1 cellular context compared by ENCODE assay signal in the genomic region with DNA sequence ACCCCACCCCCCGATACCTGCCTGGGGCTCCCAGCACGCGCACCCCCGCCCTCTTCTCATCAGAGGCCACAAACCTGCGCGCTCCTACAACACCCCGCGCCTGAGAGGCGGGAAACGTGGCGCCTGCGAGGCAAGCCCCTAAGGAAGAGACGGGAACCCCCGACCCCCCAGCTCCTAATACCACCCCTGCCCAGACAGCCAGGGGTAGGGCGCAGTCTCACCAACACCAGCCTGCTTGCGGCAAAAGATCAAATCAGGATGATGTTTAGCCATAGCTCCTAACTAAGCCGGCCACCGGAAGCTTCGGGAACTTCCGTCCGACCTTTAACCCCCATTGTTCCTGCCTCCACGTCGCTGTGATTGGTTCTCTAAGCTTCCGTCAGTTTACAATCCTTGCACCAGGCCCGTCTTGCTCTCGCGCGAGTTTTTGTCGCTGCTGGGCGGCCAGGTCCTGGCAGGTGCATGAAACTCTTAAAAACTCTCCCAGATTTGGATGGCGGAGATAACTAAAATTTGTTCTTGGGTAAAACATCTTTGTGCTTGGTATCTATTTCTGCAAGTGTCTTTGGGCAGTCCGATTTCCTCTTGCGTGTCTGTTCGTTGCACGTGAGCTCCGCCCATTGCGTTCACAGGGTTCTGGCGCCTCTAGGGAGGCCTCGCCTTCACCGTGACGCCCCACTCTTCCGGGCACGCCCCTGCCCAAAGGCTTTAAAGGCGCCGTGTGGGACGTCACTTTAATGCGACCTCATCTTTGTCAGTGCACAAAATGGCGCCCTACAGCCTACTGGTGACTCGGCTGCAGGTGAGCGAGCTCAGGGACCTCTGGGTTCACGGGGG.
TF ChIP-seq lines count a peak whose summit lies in the region.

A gene (plus strand): TSS at position 737 of the 837 bp plus-strand sequence. CDS start 30 bp downstream, at position 767.
A gene with protein sequence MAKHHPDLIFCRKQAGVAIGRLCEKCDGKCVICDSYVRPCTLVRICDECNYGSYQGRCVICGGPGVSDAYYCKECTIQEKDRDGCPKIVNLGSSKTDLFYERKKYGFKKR (minus strand): TSS at position 312 of the 837 bp plus-strand sequence. CDS start 39 bp downstream, at position 273.

TF ChIP-seq in HepG2, 621 proteins besides CTCF, POLR2A, EP300 and RAD21 (continued from another document and continues in another):
- TF ChIP-seq, protein P1, sequence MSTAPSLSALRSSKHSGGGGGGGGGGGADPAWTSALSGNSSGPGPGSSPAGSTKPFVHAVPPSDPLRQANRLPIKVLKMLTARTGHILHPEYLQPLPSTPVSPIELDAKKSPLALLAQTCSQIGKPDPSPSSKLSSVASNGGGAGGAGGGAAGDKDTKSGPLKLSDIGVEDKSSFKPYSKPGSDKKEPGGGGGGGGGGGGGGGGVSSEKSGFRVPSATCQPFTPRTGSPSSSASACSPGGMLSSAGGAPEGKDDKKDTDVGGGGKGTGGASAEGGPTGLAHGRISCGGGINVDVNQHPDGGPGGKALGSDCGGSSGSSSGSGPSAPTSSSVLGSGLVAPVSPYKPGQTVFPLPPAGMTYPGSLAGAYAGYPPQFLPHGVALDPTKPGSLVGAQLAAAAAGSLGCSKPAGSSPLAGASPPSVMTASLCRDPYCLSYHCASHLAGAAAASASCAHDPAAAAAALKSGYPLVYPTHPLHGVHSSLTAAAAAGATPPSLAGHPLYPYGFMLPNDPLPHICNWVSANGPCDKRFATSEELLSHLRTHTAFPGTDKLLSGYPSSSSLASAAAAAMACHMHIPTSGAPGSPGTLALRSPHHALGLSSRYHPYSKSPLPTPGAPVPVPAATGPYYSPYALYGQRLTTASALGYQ (CRISPR knock-in tag; IDR thresholded peaks at IDR 0.05): peak; percentile 65; the same call in 1 of the 2 replicates
- 0 out of 2 replicates have a peak, but pooled peaks have one; percentile 13 for TF ChIP-seq SMAD9 (CRISPR knock-in tag; IDR thresholded peaks at IDR 0.05)
- TF ChIP-seq HNRNPH1 (optimal IDR thresholded peaks at IDR 0.05; ENCODE audit: low read depth, low read length): no peak
- TF ChIP-seq SALL1 (CRISPR knock-in tag; IDR thresholded peaks at IDR 0.05): peak; percentile 78
- TF ChIP-seq KDM5A (IDR thresholded peaks at IDR 0.05; ENCODE audit: borderline replicate concordance, low read length): peak; percentile 99
- TF ChIP-seq, protein P2, sequence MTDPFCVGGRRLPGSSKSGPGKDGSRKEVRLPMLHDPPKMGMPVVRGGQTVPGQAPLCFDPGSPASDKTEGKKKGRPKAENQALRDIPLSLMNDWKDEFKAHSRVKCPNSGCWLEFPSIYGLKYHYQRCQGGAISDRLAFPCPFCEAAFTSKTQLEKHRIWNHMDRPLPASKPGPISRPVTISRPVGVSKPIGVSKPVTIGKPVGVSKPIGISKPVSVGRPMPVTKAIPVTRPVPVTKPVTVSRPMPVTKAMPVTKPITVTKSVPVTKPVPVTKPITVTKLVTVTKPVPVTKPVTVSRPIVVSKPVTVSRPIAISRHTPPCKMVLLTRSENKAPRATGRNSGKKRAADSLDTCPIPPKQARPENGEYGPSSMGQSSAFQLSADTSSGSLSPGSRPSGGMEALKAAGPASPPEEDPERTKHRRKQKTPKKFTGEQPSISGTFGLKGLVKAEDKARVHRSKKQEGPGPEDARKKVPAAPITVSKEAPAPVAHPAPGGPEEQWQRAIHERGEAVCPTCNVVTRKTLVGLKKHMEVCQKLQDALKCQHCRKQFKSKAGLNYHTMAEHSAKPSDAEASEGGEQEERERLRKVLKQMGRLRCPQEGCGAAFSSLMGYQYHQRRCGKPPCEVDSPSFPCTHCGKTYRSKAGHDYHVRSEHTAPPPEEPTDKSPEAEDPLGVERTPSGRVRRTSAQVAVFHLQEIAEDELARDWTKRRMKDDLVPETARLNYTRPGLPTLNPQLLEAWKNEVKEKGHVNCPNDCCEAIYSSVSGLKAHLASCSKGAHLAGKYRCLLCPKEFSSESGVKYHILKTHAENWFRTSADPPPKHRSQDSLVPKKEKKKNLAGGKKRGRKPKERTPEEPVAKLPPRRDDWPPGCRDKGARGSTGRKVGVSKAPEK (CRISPR knock-in tag; IDR thresholded peaks at IDR 0.05; ENCODE audit: borderline replicate concordance): 0 out of 2 replicates have a peak, but pooled peaks have one; percentile 51
- peak; percentile 74 for TF ChIP-seq ETV5 (CRISPR knock-in tag; IDR thresholded peaks at IDR 0.05; ENCODE audit: borderline replicate concordance)
- TF ChIP-seq, protein P3, sequence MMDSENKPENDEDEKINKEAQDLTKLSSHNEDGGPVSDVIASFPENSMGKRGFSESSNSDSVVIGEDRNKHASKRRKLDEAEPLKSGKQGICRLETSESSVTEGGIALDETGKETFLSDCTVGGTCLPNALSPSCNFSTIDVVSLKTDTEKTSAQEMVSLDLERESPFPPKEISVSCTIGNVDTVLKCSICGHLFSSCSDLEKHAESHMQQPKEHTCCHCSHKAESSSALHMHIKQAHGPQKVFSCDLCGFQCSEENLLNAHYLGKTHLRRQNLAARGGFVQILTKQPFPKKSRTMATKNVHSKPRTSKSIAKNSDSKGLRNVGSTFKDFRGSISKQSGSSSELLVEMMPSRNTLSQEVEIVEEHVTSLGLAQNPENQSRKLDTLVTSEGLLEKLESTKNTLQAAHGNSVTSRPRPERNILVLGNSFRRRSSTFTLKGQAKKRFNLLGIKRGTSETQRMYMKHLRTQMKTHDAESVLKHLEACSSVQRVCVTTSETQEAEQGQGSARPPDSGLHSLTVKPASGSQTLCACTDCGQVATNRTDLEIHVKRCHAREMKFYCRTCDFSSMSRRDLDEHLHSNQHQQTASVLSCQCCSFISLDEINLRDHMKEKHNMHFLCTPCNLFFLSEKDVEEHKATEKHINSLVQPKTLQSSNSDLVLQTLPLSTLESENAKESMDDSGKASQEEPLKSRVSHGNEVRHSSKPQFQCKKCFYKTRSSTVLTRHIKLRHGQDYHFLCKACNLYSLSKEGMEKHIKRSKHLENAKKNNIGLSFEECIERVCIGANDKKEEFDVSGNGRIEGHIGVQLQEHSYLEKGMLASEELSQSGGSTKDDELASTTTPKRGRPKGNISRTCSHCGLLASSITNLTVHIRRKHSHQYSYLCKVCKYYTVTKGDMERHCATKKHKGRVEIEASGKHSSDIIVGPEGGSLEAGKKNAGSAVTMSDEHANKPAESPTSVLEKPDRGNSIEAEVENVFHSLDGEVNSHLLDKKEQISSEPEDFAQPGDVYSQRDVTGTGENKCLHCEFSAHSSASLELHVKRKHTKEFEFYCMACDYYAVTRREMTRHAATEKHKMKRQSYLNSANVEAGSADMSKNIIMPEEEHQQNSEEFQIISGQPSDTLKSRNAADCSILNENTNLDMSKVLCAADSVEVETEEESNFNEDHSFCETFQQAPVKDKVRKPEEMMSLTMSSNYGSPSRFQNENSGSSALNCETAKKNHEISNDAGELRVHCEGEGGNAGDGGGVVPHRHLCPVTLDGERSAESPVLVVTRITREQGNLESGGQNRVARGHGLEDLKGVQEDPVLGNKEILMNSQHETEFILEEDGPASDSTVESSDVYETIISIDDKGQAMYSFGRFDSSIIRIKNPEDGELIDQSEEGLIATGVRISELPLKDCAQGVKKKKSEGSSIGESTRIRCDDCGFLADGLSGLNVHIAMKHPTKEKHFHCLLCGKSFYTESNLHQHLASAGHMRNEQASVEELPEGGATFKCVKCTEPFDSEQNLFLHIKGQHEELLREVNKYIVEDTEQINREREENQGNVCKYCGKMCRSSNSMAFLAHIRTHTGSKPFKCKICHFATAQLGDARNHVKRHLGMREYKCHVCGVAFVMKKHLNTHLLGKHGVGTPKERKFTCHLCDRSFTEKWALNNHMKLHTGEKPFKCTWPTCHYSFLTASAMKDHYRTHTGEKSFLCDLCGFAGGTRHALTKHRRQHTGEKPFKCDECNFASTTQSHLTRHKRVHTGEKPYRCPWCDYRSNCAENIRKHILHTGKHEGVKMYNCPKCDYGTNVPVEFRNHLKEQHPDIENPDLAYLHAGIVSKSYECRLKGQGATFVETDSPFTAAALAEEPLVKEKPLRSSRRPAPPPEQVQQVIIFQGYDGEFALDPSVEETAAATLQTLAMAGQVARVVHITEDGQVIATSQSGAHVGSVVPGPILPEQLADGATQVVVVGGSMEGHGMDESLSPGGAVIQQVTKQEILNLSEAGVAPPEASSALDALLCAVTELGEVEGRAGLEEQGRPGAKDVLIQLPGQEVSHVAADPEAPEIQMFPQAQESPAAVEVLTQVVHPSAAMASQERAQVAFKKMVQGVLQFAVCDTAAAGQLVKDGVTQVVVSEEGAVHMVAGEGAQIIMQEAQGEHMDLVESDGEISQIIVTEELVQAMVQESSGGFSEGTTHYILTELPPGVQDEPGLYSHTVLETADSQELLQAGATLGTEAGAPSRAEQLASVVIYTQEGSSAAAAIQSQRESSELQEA (CRISPR knock-in tag; IDR thresholded peaks at IDR 0.05; ENCODE audit: not compliant biosample characterization): peak; percentile 72
- TF ChIP-seq, protein P4, sequence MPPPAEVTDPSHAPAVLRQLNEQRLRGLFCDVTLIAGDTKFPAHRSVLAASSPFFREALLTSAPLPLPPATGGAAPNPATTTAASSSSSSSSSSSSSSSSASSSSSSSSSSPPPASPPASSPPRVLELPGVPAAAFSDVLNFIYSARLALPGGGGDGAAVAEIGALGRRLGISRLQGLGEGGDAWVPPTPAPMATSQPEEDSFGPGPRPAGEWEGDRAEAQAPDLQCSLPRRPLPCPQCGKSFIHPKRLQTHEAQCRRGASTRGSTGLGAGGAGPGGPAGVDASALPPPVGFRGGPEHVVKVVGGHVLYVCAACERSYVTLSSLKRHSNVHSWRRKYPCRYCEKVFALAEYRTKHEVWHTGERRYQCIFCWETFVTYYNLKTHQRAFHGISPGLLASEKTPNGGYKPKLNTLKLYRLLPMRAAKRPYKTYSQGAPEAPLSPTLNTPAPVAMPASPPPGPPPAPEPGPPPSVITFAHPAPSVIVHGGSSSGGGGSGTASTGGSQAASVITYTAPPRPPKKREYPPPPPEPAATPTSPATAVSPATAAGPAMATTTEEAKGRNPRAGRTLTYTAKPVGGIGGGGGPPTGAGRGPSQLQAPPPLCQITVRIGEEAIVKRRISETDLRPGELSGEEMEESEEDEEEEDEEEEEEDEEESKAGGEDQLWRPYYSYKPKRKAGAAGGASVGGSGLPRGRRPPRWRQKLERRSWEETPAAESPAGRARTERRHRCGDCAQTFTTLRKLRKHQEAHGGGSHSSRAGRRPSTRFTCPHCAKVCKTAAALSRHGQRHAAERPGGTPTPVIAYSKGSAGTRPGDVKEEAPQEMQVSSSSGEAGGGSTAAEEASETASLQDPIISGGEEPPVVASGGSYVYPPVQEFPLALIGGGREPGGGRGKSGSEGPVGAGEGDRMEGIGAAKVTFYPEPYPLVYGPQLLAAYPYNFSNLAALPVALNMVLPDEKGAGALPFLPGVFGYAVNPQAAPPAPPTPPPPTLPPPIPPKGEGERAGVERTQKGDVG (CRISPR knock-in tag; IDR thresholded peaks at IDR 0.05; ENCODE audit: borderline replicate concordance): 0 out of 2 replicates have a peak, but pooled peaks have one; percentile 48
- TF ChIP-seq, protein P5, sequence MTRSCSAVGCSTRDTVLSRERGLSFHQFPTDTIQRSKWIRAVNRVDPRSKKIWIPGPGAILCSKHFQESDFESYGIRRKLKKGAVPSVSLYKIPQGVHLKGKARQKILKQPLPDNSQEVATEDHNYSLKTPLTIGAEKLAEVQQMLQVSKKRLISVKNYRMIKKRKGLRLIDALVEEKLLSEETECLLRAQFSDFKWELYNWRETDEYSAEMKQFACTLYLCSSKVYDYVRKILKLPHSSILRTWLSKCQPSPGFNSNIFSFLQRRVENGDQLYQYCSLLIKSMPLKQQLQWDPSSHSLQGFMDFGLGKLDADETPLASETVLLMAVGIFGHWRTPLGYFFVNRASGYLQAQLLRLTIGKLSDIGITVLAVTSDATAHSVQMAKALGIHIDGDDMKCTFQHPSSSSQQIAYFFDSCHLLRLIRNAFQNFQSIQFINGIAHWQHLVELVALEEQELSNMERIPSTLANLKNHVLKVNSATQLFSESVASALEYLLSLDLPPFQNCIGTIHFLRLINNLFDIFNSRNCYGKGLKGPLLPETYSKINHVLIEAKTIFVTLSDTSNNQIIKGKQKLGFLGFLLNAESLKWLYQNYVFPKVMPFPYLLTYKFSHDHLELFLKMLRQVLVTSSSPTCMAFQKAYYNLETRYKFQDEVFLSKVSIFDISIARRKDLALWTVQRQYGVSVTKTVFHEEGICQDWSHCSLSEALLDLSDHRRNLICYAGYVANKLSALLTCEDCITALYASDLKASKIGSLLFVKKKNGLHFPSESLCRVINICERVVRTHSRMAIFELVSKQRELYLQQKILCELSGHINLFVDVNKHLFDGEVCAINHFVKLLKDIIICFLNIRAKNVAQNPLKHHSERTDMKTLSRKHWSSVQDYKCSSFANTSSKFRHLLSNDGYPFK (CRISPR knock-in tag; IDR thresholded peaks at IDR 0.05; ENCODE audit: borderline replicate concordance): peak; percentile 99
- TF ChIP-seq RNF2 (conservative IDR thresholded peaks at IDR 0.05; ENCODE audit: low read depth): peak; percentile 47; the same call in 1 of the 2 replicates
- peak; percentile 58; the same call in 1 of the 2 replicates for TF ChIP-seq ZNF556 (CRISPR knock-in tag; IDR thresholded peaks at IDR 0.05; ENCODE audit: borderline replicate concordance)
- peak; percentile 60; the same call in 1 of the 2 replicates for TF ChIP-seq TMF1 (CRISPR knock-in tag; IDR thresholded peaks at IDR 0.05; ENCODE audit: low read depth)
- TF ChIP-seq, protein P6, sequence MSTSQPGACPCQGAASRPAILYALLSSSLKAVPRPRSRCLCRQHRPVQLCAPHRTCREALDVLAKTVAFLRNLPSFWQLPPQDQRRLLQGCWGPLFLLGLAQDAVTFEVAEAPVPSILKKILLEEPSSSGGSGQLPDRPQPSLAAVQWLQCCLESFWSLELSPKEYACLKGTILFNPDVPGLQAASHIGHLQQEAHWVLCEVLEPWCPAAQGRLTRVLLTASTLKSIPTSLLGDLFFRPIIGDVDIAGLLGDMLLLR (CRISPR knock-in tag; IDR thresholded peaks at IDR 0.05): peak; percentile 77
- peak; percentile 23 for TF ChIP-seq MED8 (CRISPR knock-in tag; IDR thresholded peaks at IDR 0.05; ENCODE audit: insufficient replicate concordance)
- TF ChIP-seq HDAC2 (CRISPR knock-in tag; IDR thresholded peaks at IDR 0.05): peak; percentile 75
- TF ChIP-seq NR2F2 (IDR thresholded peaks at IDR 0.05; ENCODE audit: borderline replicate concordance, low read depth): 0 out of 2 replicates have a peak, but pooled peaks have one; percentile 57
- peak; percentile 51; the same call in 1 of the 2 replicates for TF ChIP-seq RARA (CRISPR knock-in tag; IDR thresholded peaks at IDR 0.05)
- no peak for TF ChIP-seq ZNF282 (IDR thresholded peaks at IDR 0.05; ENCODE audit: partially characterized antibody)
- TF ChIP-seq, protein P7, sequence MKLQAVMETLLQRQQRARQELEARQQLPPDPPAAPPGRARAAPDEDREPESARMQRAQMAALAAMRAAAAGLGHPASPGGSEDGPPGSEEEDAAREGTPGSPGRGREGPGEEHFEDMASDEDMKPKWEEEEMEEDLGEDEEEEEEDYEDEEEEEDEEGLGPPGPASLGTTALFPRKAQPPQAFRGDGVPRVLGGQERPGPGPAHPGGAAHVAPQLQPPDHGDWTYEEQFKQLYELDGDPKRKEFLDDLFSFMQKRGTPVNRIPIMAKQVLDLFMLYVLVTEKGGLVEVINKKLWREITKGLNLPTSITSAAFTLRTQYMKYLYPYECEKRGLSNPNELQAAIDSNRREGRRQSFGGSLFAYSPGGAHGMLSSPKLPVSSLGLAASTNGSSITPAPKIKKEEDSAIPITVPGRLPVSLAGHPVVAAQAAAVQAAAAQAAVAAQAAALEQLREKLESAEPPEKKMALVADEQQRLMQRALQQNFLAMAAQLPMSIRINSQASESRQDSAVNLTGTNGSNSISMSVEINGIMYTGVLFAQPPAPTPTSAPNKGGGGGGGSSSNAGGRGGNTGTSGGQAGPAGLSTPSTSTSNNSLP (IDR thresholded peaks at IDR 0.05; ENCODE audit: low read depth, low read length): 0 out of 2 replicates have a peak, but pooled peaks have one; percentile 10
- peak; percentile 82; the same call in 1 of the 2 replicates for TF ChIP-seq MEIS1 (CRISPR knock-in tag; IDR thresholded peaks at IDR 0.05; ENCODE audit: borderline replicate concordance)
- peak; percentile 52; the same call in 1 of the 2 replicates for TF ChIP-seq STAT5B (CRISPR knock-in tag; IDR thresholded peaks at IDR 0.05)
- TF ChIP-seq ZNF143 (CRISPR knock-in tag; IDR thresholded peaks at IDR 0.05): peak; percentile 51; the same call in 1 of the 2 replicates
- peak; percentile 98 for TF ChIP-seq YY1 (IDR thresholded peaks at IDR 0.05; ENCODE audit: insufficient read depth, insufficient replicate concordance, low read depth, low read length)
